In the genomic region with DNA sequence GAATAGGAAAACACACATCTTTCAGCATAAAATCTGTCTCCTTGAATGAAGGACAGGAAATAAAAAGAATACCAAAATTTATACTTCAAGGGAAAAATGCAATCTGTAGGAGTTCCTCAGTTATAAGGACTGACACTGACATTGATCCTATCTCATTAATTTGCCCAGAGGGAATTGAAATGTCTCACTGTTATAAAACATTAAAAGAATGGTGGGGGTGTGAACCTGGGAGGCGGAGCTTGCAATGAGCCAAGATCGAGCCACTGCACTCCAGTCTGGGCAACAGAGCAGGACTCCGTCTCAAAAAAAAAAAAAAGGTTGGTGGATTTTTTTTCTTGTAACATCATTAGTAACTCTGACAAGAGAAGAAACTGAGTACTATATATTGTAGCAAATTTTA, we compare ENCODE assay signal across 28 cellular contexts.
"Had no signal": no experiment of that assay in that cellular context is flagged by ENCODE, and none has a peak within 500 bp of the region (broad histone marks: within the 10 kb centered on the region; RNA-seq: fewer than 3 reads in every experiment).

No MANE protein-coding gene starts in this region.

- DNase-seq: activated CD4-positive, alpha-beta T cell treated with anti-CD3 and anti-CD28 coated beads, Interleukin-2, amount 10 ng/mL, durations not matched to agents 7 days and 5 days; activated CD4-positive, CD25-positive, alpha-beta regulatory T cell; activated CD8-positive, alpha-beta memory T cell treated with anti-CD3 and anti-CD28 coated beads, Interleukin-2, amount 10 ng/mL, durations not matched to agents 7 days and 5 days; activated CD8-positive, alpha-beta T cell treated with anti-CD3 and anti-CD28 coated beads for 36 hours; activated effector memory CD4-positive, alpha-beta T cell treated with anti-CD3 and anti-CD28 coated beads, Interleukin-2, amount 50 U/mL, for 16 hours; activated T-cell treated with anti-CD3 and anti-CD28 coated beads for 4 hours; anterior cingulate cortex; dermis blood vessel endothelial cell; effector CD8-positive, alpha-beta T cell; gastrocnemius medialis; heart left ventricle; left lung; midbrain; natural killer cell; pancreas; psoas muscle; right cardiac atrium; stimulated activated CD4-positive, alpha-beta T cell treated with anti-CD3 and anti-CD28 coated beads, Interleukin-1b, Interleukin-23, amount 100 ng/mL, for 48 hours; substantia nigra; SW 1271; T-helper 17 cell; tibial artery had no signal

- ATAC-seq: activated CD8-positive, alpha-beta memory T cell treated with anti-CD3 and anti-CD28 coated beads, Interleukin-2, amount 10 ng/mL, durations not matched to agents 7 days and 5 days; activated CD8-positive, alpha-beta T cell treated with anti-CD3 and anti-CD28 coated beads for 36 hours; gastrocnemius medialis; heart left ventricle; left lung; natural killer cell; psoas muscle; right cardiac atrium; T-helper 17 cell had no signal

- H3K9me3 Mint-ChIP-seq: activated CD4-positive, alpha-beta T cell treated with anti-CD3 and anti-CD28 coated beads, Interleukin-2, amount 10 ng/mL, durations not matched to agents 7 days and 5 days; natural killer cell; stimulated activated naive CD8-positive, alpha-beta T cell treated with anti-CD3 and anti-CD28 coated beads, Interleukin-15, Interleukin-2, amounts not matched to agents 100 ng/mL and 50 ng/mL, for 24 hours had no signal

- H3K27me3 ChIP-seq: esophagus muscularis mucosa, gastrocnemius medialis, heart left ventricle, left lung, neutrophil, pancreas, tibial artery had no signal

- H3K27me3 Mint-ChIP-seq: activated CD4-positive, alpha-beta T cell treated with anti-CD3 and anti-CD28 coated beads, Interleukin-2, amount 10 ng/mL, durations not matched to agents 7 days and 5 days; activated CD8-positive, alpha-beta memory T cell treated with anti-CD3 and anti-CD28 coated beads, Interleukin-2, amount 10 ng/mL, durations not matched to agents 7 days and 5 days; activated CD8-positive, alpha-beta T cell treated with anti-CD3 and anti-CD28 coated beads for 36 hours; activated naive CD4-positive, alpha-beta T cell treated with anti-CD3 and anti-CD28 coated beads, Interleukin-2, amount 50 U/mL, for 24 hours; brain; stimulated activated naive CD8-positive, alpha-beta T cell treated with anti-CD3 and anti-CD28 coated beads, Interleukin-15, Interleukin-2, amounts not matched to agents 100 ng/mL and 50 ng/mL, for 24 hours; T-helper 17 cell had no signal

- H3K27ac ChIP-seq: esophagus muscularis mucosa, heart left ventricle, left lung, neutrophil, psoas muscle, skin epidermis had no signal

- H3K4me1 ChIP-seq: heart left ventricle, pancreas had no signal

- H3K27ac Mint-ChIP-seq: activated CD4-positive, alpha-beta T cell treated with anti-CD3 and anti-CD28 coated beads, Interleukin-2, amount 10 ng/mL, durations not matched to agents 7 days and 5 days; activated CD8-positive, alpha-beta memory T cell treated with anti-CD3 and anti-CD28 coated beads, Interleukin-2, amount 10 ng/mL, durations not matched to agents 7 days and 5 days; activated CD8-positive, alpha-beta T cell treated with anti-CD3 and anti-CD28 coated beads for 36 hours; activated naive CD4-positive, alpha-beta T cell treated with anti-CD3 and anti-CD28 coated beads, Interleukin-2, amount 50 U/mL, for 24 hours; brain; natural killer cell; stimulated activated naive CD8-positive, alpha-beta T cell treated with anti-CD3 and anti-CD28 coated beads, Interleukin-15, Interleukin-2, amounts not matched to agents 100 ng/mL and 50 ng/mL, for 24 hours had no signal

- H3K4me1 Mint-ChIP-seq: activated CD4-positive, alpha-beta T cell treated with anti-CD3 and anti-CD28 coated beads, Interleukin-2, amount 10 ng/mL, durations not matched to agents 7 days and 5 days; activated CD8-positive, alpha-beta memory T cell treated with anti-CD3 and anti-CD28 coated beads, Interleukin-2, amount 10 ng/mL, durations not matched to agents 7 days and 5 days; activated naive CD4-positive, alpha-beta T cell treated with anti-CD3 and anti-CD28 coated beads, Interleukin-2, amount 50 U/mL, for 24 hours; natural killer cell had no signal

- H3K36me3 Mint-ChIP-seq: activated CD8-positive, alpha-beta memory T cell treated with anti-CD3 and anti-CD28 coated beads, Interleukin-2, amount 10 ng/mL, durations not matched to agents 7 days and 5 days; natural killer cell had no signal

- H3K36me3 ChIP-seq: gastrocnemius medialis, neutrophil, pancreas had no signal

- H3K9me3 ChIP-seq: esophagus muscularis mucosa, gastrocnemius medialis, left lung, neutrophil, pancreas, psoas muscle, tibial artery had no signal

- H3K4me3 ChIP-seq: esophagus muscularis mucosa, gastrocnemius medialis, heart left ventricle, left lung, pancreas, psoas muscle, skin epidermis, tibial artery had no signal

- H3K4me3 Mint-ChIP-seq: activated CD4-positive, alpha-beta T cell treated with anti-CD3 and anti-CD28 coated beads, Interleukin-2, amount 10 ng/mL, durations not matched to agents 7 days and 5 days; activated CD8-positive, alpha-beta memory T cell treated with anti-CD3 and anti-CD28 coated beads, Interleukin-2, amount 10 ng/mL, durations not matched to agents 7 days and 5 days; activated CD8-positive, alpha-beta T cell treated with anti-CD3 and anti-CD28 coated beads for 36 hours; activated naive CD4-positive, alpha-beta T cell treated with anti-CD3 and anti-CD28 coated beads, Interleukin-2, amount 50 U/mL, for 24 hours; brain; natural killer cell; stimulated activated naive CD8-positive, alpha-beta T cell treated with anti-CD3 and anti-CD28 coated beads, Interleukin-15, Interleukin-2, amounts not matched to agents 100 ng/mL and 50 ng/mL, for 24 hours; T-helper 17 cell had no signal
